ENCODE assay signal across 8 cellular contexts in genomic region chr7:107661081-107661864, GRCh38. TPM values are rescaled to one million over a fixed set of nuclear protein-coding genes. Genes with fewer than 3 reads are reported as not detected.
DNase-seq lines count a peak whose midpoint lies in the region; ATAC-seq and TF ChIP-seq lines count a peak whose summit lies in the region.

No MANE protein-coding gene starts in this region.

- DNase-seq in EH (ENCODE audit: low read depth), result peak; percentile 59
- DNase-seq in HFFc6, result peak; percentile 27
- DNase-seq in NCI-H69 (lab: John Stamatoyannopoulos, UW), result peak; percentile 84
- DNase-seq in activated effector memory CD4-positive, alpha-beta T cell treated with anti-CD3 and anti-CD28 coated beads, Interleukin-2, amount 50 U/mL, for 16 hours, result peak; percentile 78
- peak; percentile 77 for DNase-seq in glutamatergic neuron
- peak in 7 of 10 donors; percentile 27 to 94 (median 64) for DNase-seq in posterior cingulate gyrus
- DNase-seq in occipital lobe (lab: John Stamatoyannopoulos, UW), result no peak

- no peaks in the 10 kb centered on the region for H3K9me3 Mint-ChIP-seq in HFFc6
- no peaks in the 10 kb centered on the region for H3K9me3 Mint-ChIP-seq in glutamatergic neuron (ENCODE audit: unreplicated experiment)

- intact Hi-C loops in posterior cingulate gyrus (cut with DNase I), result no loop called here

- no peaks in the 10 kb centered on the region for H3K36me3 Mint-ChIP-seq in HFFc6 (ENCODE audit: low read depth)
- no peaks in the 10 kb centered on the region for H3K36me3 Mint-ChIP-seq in glutamatergic neuron (ENCODE audit: unreplicated experiment)

- TF ChIP-seq CTCF in HFFc6 (IDR thresholded peaks at IDR 0.05) (no peak), glutamatergic neuron (IDR thresholded peaks at IDR 0.05; ENCODE audit: partially characterized antibody, unreplicated experiment) (no peak)

- H3K27ac Mint-ChIP-seq in HFFc6 (no peak overlapping the region), glutamatergic neuron (ENCODE audit: unreplicated experiment) (no peak overlapping the region)

- H3K27me3 Mint-ChIP-seq in HFFc6 (ENCODE audit: insufficient read depth) (peaks cover 8% of the 10 kb centered on the region), glutamatergic neuron (ENCODE audit: unreplicated experiment) (peaks cover 21% of the 10 kb centered on the region)

- H3K4me3 Mint-ChIP-seq in HFFc6 (peak overlapping the region; percentile 85), glutamatergic neuron (ENCODE audit: unreplicated experiment) (peak overlapping the region; percentile 91)

- no peak for ATAC-seq in HG03139 (IDR thresholded peaks at IDR 0.05; ENCODE audit: unreplicated experiment)

- H3K4me1 Mint-ChIP-seq in HFFc6 (ENCODE audit: low read depth) (peaks cover 22% of the 10 kb centered on the region), glutamatergic neuron (ENCODE audit: low read depth, unreplicated experiment) (peaks cover 3% of the 10 kb centered on the region)

RNA-seq across cellular contexts. Expression of gene SLC26A4, which starts 0.6 kb away (rescaled TPM):
- total RNA-seq in HFFc6 (2021; fragmentation: NEBNext Ultra II Directional; extraction: Animal tissue kit (Norgen Biotek cat#: 25700)), result under 1 TPM in 5 of 6 experiments, not detected in 1; 0.18 to 0.63 (median 0.21) TPM
- total RNA-seq in glutamatergic neuron (ENCODE audit: unreplicated experiment) (0.34 TPM), occipital lobe (15.3 TPM)

Comparison
In these comparisons a context has a peak if more than half of its experiments do, and no peak if none do; other contexts are left out.
1. RNA of gene SLC26A4, which starts 0.6 kb away (total RNA-seq): 15.3 TPM in occipital lobe (single experiment); 0.34 TPM in glutamatergic neuron (single experiment) and 0.18 to 0.63 TPM in HFFc6; every median in the first group is over 10 times any median in the second.